ENCODE assay signal across 9 cellular contexts in the genomic region with DNA sequence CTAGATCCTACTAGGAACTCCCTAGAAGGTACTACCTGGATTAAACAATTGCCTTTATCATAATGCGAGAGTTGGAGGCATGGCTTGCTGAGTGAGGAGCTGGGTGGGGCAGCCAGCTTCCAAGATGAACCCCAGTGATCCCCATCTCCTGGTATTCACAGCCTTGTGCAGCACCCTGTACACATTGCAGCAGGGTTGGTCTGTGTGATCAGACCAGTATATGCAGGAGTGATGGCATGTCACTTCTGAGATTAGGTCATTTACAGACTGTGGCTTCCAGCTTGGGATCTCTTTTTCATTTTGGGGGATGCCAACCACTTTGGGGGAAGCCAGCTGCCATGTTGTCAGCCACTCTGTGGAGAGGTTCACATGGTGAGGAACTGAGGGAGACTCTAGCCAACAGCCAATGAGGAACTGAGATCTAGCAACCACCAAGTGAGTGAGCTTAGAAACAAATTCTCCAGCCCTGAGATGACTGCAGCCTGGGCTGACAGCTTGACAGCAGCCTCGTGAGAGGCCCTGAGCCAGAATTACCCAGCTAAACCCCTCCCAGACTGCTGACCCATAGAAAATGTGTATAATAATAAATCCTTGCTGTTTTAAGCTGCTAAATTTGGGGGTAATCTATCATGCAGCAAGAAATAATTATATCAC.
DNase-seq lines count a peak whose midpoint lies in the region; ATAC-seq lines count a peak whose summit lies in the region.
"Had no signal": no experiment of that assay in that cellular context is flagged by ENCODE, and none has a peak within 500 bp of the region (broad histone marks: within the 10 kb centered on the region; RNA-seq: fewer than 3 reads in every experiment).

No MANE protein-coding gene starts in this region.

- H3K9me3 Mint-ChIP-seq in stimulated activated memory B cell treated with anti-CD40 and anti-IgM and Interleukin-4, amounts not matched to agents 10 μg/mL and 1 μg/mL and 100 μg/mL, for 72 hours: no peaks in the 10 kb centered on the region
- H3K9me3 Mint-ChIP-seq in activated naive CD4-positive, alpha-beta T cell treated with anti-CD3 and anti-CD28 coated beads for 36 hours: no peaks in the 10 kb centered on the region

- H3K4me3 Mint-ChIP-seq in stimulated activated memory B cell treated with anti-CD40 and anti-IgM and Interleukin-4, amounts not matched to agents 10 μg/mL and 1 μg/mL and 100 μg/mL, for 72 hours: no peak overlapping the region
- no peak overlapping the region for H3K4me3 Mint-ChIP-seq in activated naive CD4-positive, alpha-beta T cell treated with anti-CD3 and anti-CD28 coated beads for 36 hours

- H3K27ac Mint-ChIP-seq in stimulated activated memory B cell treated with anti-CD40 and anti-IgM and Interleukin-4, amounts not matched to agents 10 μg/mL and 1 μg/mL and 100 μg/mL, for 72 hours: peak overlapping the region; percentile 11
- no peak overlapping the region for H3K27ac Mint-ChIP-seq in activated naive CD4-positive, alpha-beta T cell treated with anti-CD3 and anti-CD28 coated beads for 36 hours

- H3K4me1 Mint-ChIP-seq in stimulated activated memory B cell treated with anti-CD40 and anti-IgM and Interleukin-4, amounts not matched to agents 10 μg/mL and 1 μg/mL and 100 μg/mL, for 72 hours: peaks cover 12% of the 10 kb centered on the region
- peaks cover 12% of the 10 kb centered on the region for H3K4me1 Mint-ChIP-seq in activated naive CD4-positive, alpha-beta T cell treated with anti-CD3 and anti-CD28 coated beads for 36 hours (ENCODE audit: low read depth)

- DNase-seq in SIG-M5 treated with dmso at 0.1 percent for 504 hours (lab: John Stamatoyannopoulos, UW; ENCODE audit: unreplicated experiment) (peak; percentile 21), SIG-M5 (lab: John Stamatoyannopoulos, UW) (no peak), NOMO-1 treated with dmso at 0.1 percent for 144 hours (lab: John Stamatoyannopoulos, UW; ENCODE audit: unreplicated experiment) (peak; percentile 22), SW 1271 (lab: John Stamatoyannopoulos, UW) (no peak), NCI-H526 treated with DMSO at 0.1 percent for 48 hours (lab: John Stamatoyannopoulos, UW) (no peak)
- DNase-seq in activated naive CD4-positive, alpha-beta T cell treated with anti-CD3 and anti-CD28 coated beads for 36 hours: no peak
- DNase-seq: NCI-H1417 treated with DMSO at 0.1 percent for 48 hours had no signal

- H3K27me3 Mint-ChIP-seq in stimulated activated memory B cell treated with anti-CD40 and anti-IgM and Interleukin-4, amounts not matched to agents 10 μg/mL and 1 μg/mL and 100 μg/mL, for 72 hours: peaks cover 8% of the 10 kb centered on the region
- no peaks in the 10 kb centered on the region for H3K27me3 Mint-ChIP-seq in activated naive CD4-positive, alpha-beta T cell treated with anti-CD3 and anti-CD28 coated beads for 36 hours (ENCODE audit: low read depth)

- peak; percentile 93 for ATAC-seq in HG02938 (IDR thresholded peaks at IDR 0.05; ENCODE audit: unreplicated experiment)
- peak; percentile 80 for ATAC-seq in stimulated activated memory B cell treated with anti-CD40 and anti-IgM and Interleukin-4, amounts not matched to agents 10 μg/mL and 1 μg/mL and 100 μg/mL, for 72 hours

- CTCF ChIA-PET in activated naive CD4-positive, alpha-beta T cell treated with anti-CD3 and anti-CD28 coated beads for 36 hours (lab: Charles Lee): interaction anchor here (0.6 to 1.5 kb wide), 3 partner anchors 15 to 160 kb away, joined by 3 to 5 read pairs (median 4); no protein-coding TSS in a partner anchor

- intact Hi-C loops in activated naive CD4-positive, alpha-beta T cell treated with anti-CD3 and anti-CD28 coated beads for 36 hours (cut with micrococcal nuclease): no loop called here

- H3K36me3 Mint-ChIP-seq in stimulated activated memory B cell treated with anti-CD40 and anti-IgM and Interleukin-4, amounts not matched to agents 10 μg/mL and 1 μg/mL and 100 μg/mL, for 72 hours: no peaks in the 10 kb centered on the region
- H3K36me3 Mint-ChIP-seq in activated naive CD4-positive, alpha-beta T cell treated with anti-CD3 and anti-CD28 coated beads for 36 hours (ENCODE audit: low read depth): no peaks in the 10 kb centered on the region

Comparison
In these comparisons a context has a peak if more than half of its experiments do, and no peak if none do; other contexts are left out.
1. DNase-seq: peak in SIG-M5 treated with dmso at 0.1 percent for 504 hours (single experiment) and NOMO-1 treated with dmso at 0.1 percent for 144 hours (single experiment); none in SIG-M5 (single experiment), activated naive CD4-positive, alpha-beta T cell treated with anti-CD3 and anti-CD28 coated beads for 36 hours (single experiment), SW 1271 (0 of 2) and NCI-H526 treated with DMSO at 0.1 percent for 48 hours (single experiment).